ENCODE assay signal across 8 cellular contexts in genomic region chr3:42507252-42507651, GRCh38. TPM values are rescaled to one million over a fixed set of nuclear protein-coding genes. Genes with fewer than 3 reads are reported as not detected.
DNase-seq lines count a peak whose midpoint lies in the region; ATAC-seq and TF ChIP-seq lines count a peak whose summit lies in the region.

No MANE protein-coding gene starts in this region.

- H3K27ac ChIP-seq in left lung (peak overlapping the region; percentile 19 to 45), upper lobe of right lung (peak overlapping the region; percentile 51)

- POLR2A ChIA-PET in activated CD8-positive, alpha-beta T cell treated with anti-CD3 and anti-CD28 coated beads for 36 hours (lab: Charles Lee), result interaction anchor here (0.7 kb wide), 1 partner anchor 39 kb away, joined by 3 read pairs; no protein-coding TSS in a partner anchor

- H3K27me3 ChIP-seq in left lung (peaks cover 0 to 14% of the 10 kb centered on the region in 2 donors), upper lobe of right lung (no peaks in the 10 kb centered on the region)

- H3K27ac Mint-ChIP-seq in activated naive CD8-positive, alpha-beta T cell, result peak overlapping the region; percentile 74
- no peak overlapping the region for H3K27ac Mint-ChIP-seq in activated naive CD8-positive, alpha-beta T cell treated with anti-CD3 and anti-CD28 coated beads, Interleukin-2, amount 50 U/mL, for 24 hours
- peak overlapping the region; percentile 72 for H3K27ac Mint-ChIP-seq in activated CD8-positive, alpha-beta T cell treated with anti-CD3 and anti-CD28 coated beads for 36 hours

- no peak overlapping the region for H3K4me3 ChIP-seq in left lung
- no peak overlapping the region for H3K4me3 ChIP-seq in upper lobe of right lung

- H3K27me3 Mint-ChIP-seq in activated naive CD8-positive, alpha-beta T cell, result no peaks in the 10 kb centered on the region
- no peaks in the 10 kb centered on the region for H3K27me3 Mint-ChIP-seq in activated naive CD8-positive, alpha-beta T cell treated with anti-CD3 and anti-CD28 coated beads, Interleukin-2, amount 50 U/mL, for 24 hours
- no peaks in the 10 kb centered on the region for H3K27me3 Mint-ChIP-seq in activated CD8-positive, alpha-beta T cell treated with anti-CD3 and anti-CD28 coated beads for 36 hours

- no peaks in the 10 kb centered on the region for H3K36me3 Mint-ChIP-seq in activated naive CD8-positive, alpha-beta T cell
- no peaks in the 10 kb centered on the region for H3K36me3 Mint-ChIP-seq in activated naive CD8-positive, alpha-beta T cell treated with anti-CD3 and anti-CD28 coated beads, Interleukin-2, amount 50 U/mL, for 24 hours (ENCODE audit: low read depth)
- no peaks in the 10 kb centered on the region for H3K36me3 Mint-ChIP-seq in activated CD8-positive, alpha-beta T cell treated with anti-CD3 and anti-CD28 coated beads for 36 hours (ENCODE audit: low read depth)

- H3K36me3 ChIP-seq in left lung (no peaks in the 10 kb centered on the region), upper lobe of right lung (no peaks in the 10 kb centered on the region)

- CTCF ChIA-PET in activated CD8-positive, alpha-beta T cell treated with anti-CD3 and anti-CD28 coated beads for 36 hours (lab: Charles Lee), result interaction anchor here (1.0 to 1.5 kb wide), 4 partner anchors 19 to 43 kb away, joined by 3 to 8 read pairs (median 6); no protein-coding TSS in a partner anchor

- TF ChIP-seq CTCF in activated CD8-positive, alpha-beta T cell treated with anti-CD3 and anti-CD28 coated beads for 36 hours (IDR thresholded peaks at IDR 0.05), result no peak
- TF ChIP-seq CTCF in left lung (IDR thresholded peaks at IDR 0.05) (no peak), upper lobe of right lung (IDR thresholded peaks at IDR 0.05) (no peak)

- peak overlapping the region; percentile 47 for H3K4me3 Mint-ChIP-seq in activated naive CD8-positive, alpha-beta T cell
- H3K4me3 Mint-ChIP-seq in activated naive CD8-positive, alpha-beta T cell treated with anti-CD3 and anti-CD28 coated beads, Interleukin-2, amount 50 U/mL, for 24 hours, result no peak overlapping the region
- H3K4me3 Mint-ChIP-seq in activated CD8-positive, alpha-beta T cell treated with anti-CD3 and anti-CD28 coated beads for 36 hours, result peak overlapping the region; percentile 27

- H3K9me3 ChIP-seq in left lung (no peaks in the 10 kb centered on the region), upper lobe of right lung (no peaks in the 10 kb centered on the region)

- ATAC-seq in activated naive CD8-positive, alpha-beta T cell treated with anti-CD3 and anti-CD28 coated beads, Interleukin-2, amount 50 U/mL, for 24 hours, result no peak
- peak; percentile 20 for ATAC-seq in activated CD8-positive, alpha-beta T cell treated with anti-CD3 and anti-CD28 coated beads for 36 hours
- ATAC-seq in left lung (peak; percentile 76), upper lobe of right lung (peak; percentile 56), HG03025 (IDR thresholded peaks at IDR 0.05; ENCODE audit: low FRiP score, unreplicated experiment) (no peak), GM21381 (IDR thresholded peaks at IDR 0.05; ENCODE audit: unreplicated experiment) (no peak)

- peaks cover 7 to 54% of the 10 kb centered on the region in 2 donors for H3K4me1 ChIP-seq in left lung
- peaks cover 24% of the 10 kb centered on the region for H3K4me1 ChIP-seq in upper lobe of right lung

- peaks cover 79% of the 10 kb centered on the region for H3K4me1 Mint-ChIP-seq in activated naive CD8-positive, alpha-beta T cell (ENCODE audit: low read depth)
- H3K4me1 Mint-ChIP-seq in activated naive CD8-positive, alpha-beta T cell treated with anti-CD3 and anti-CD28 coated beads, Interleukin-2, amount 50 U/mL, for 24 hours, result peaks cover 32% of the 10 kb centered on the region
- H3K4me1 Mint-ChIP-seq in activated CD8-positive, alpha-beta T cell treated with anti-CD3 and anti-CD28 coated beads for 36 hours (ENCODE audit: low read depth), result peaks cover 45% of the 10 kb centered on the region

- intact Hi-C loops in activated CD8-positive, alpha-beta T cell treated with anti-CD3 and anti-CD28 coated beads for 36 hours (cut with micrococcal nuclease), result no loop called here
- intact Hi-C loops in left lung (cut with DNase I), result no loop called here
- intact Hi-C loops in upper lobe of right lung (cut with DNase I), result no loop called here

- no peaks in the 10 kb centered on the region for H3K9me3 Mint-ChIP-seq in activated naive CD8-positive, alpha-beta T cell (ENCODE audit: low read depth)
- H3K9me3 Mint-ChIP-seq in activated naive CD8-positive, alpha-beta T cell treated with anti-CD3 and anti-CD28 coated beads, Interleukin-2, amount 50 U/mL, for 24 hours, result no peaks in the 10 kb centered on the region
- H3K9me3 Mint-ChIP-seq in activated CD8-positive, alpha-beta T cell treated with anti-CD3 and anti-CD28 coated beads for 36 hours, result no peaks in the 10 kb centered on the region

- DNase-seq in activated naive CD8-positive, alpha-beta T cell treated with anti-CD3 and anti-CD28 coated beads, Interleukin-2, amount 50 U/mL, for 24 hours, result no peak
- peak; percentile 42 for DNase-seq in activated CD8-positive, alpha-beta T cell treated with anti-CD3 and anti-CD28 coated beads for 36 hours
- peak in 1 of 2 donors; percentile 52 for DNase-seq in left lung
- peak; percentile 63 for DNase-seq in upper lobe of right lung
- DNase-seq in 8988T, result no peak

RNA-seq across cellular contexts. Expression of gene VIPR1, which starts 4.8 kb away (rescaled TPM):
- 1 to 10 TPM; 8.5 to 9.0 TPM for total RNA-seq in activated CD8-positive, alpha-beta T cell treated with anti-CD3 and anti-CD28 coated beads for 36 hours
- total RNA-seq in left lung, result 10 to 100 TPM; 60.7 to 82.5 TPM
- total RNA-seq in upper lobe of right lung, result 184 TPM

Comparison
In these comparisons a context has a peak if more than half of its experiments do, and no peak if none do; other contexts are left out.
1. ATAC-seq: peak in activated CD8-positive, alpha-beta T cell treated with anti-CD3 and anti-CD28 coated beads for 36 hours (single experiment), left lung (single experiment) and upper lobe of right lung (single experiment); none in activated naive CD8-positive, alpha-beta T cell treated with anti-CD3 and anti-CD28 coated beads, Interleukin-2, amount 50 U/mL, for 24 hours (single experiment), HG03025 (single experiment) and GM21381 (single experiment).
2. DNase-seq: peak in activated CD8-positive, alpha-beta T cell treated with anti-CD3 and anti-CD28 coated beads for 36 hours (single experiment) and upper lobe of right lung (single experiment); none in activated naive CD8-positive, alpha-beta T cell treated with anti-CD3 and anti-CD28 coated beads, Interleukin-2, amount 50 U/mL, for 24 hours (single experiment) and 8988T (single experiment).
3. RNA of gene VIPR1, which starts 4.8 kb away (total RNA-seq): 184 TPM in upper lobe of right lung (single experiment) and 60.7 to 82.5 TPM in left lung; 8.5 to 9.0 TPM in activated CD8-positive, alpha-beta T cell treated with anti-CD3 and anti-CD28 coated beads for 36 hours; every median in the first group is over 4 times any median in the second.